Comparison of ENCODE assay signal across 30 cellular contexts in genomic region chr4:174362340-174362739, GRCh38.
"Had no signal": no experiment of that assay in that cellular context is flagged by ENCODE, and none has a peak within 500 bp of the region (broad histone marks: within the 10 kb centered on the region; RNA-seq: fewer than 3 reads in every experiment).

No MANE protein-coding gene starts in this region.

- H3K9me3 ChIP-seq: gastrocnemius medialis, pancreas, prostate gland, thyroid gland had no signal

- H3K27ac Mint-ChIP-seq: activated CD4-positive, alpha-beta memory T cell treated with anti-CD3 and anti-CD28 coated beads for 36 hours; activated naive CD4-positive, alpha-beta T cell treated with anti-CD3 and anti-CD28 coated beads, Interleukin-2, amount 10 ng/mL, durations not matched to agents 7 days and 5 days; activated T-helper 1 cell treated with anti-CD3 and anti-CD28 coated beads, Interleukin-12 subunit alpha, Interleukin-12 subunit beta, Interleukin-2, Interleukin-4 antibody, amounts not matched to agents 30 ng/mL and 10 ng/mL and 1 ng/mL, durations not matched to agents 14 hours and 24 hours and 36 hours; dendritic cell treated with granulocyte-macrophage colony-stimulating factor and Interleukin-4, amounts not matched to agents 40 ng/mL and 50 ng/mL, for 4 days; endodermal cell; mesothelial cell of epicardium; naive thymus-derived CD8-positive, alpha-beta T cell; stimulated activated memory B cell treated with anti-CD40 and anti-IgM and Interleukin-4, amounts not matched to agents 10 μg/mL and 1 μg/mL and 100 μg/mL, for 72 hours; stimulated activated naive CD8-positive, alpha-beta T cell treated with anti-CD3 and anti-CD28 coated beads, Interleukin-15, amount 100 ng/mL, for 72 hours had no signal

- H3K4me1 ChIP-seq: gastrocnemius medialis, pancreas, prostate gland, thyroid gland had no signal

- ATAC-seq: gastrocnemius medialis; left cardiac atrium; left ventricle myocardium superior; naive thymus-derived CD8-positive, alpha-beta T cell; pancreas; sciatic nerve; stimulated activated memory B cell treated with anti-CD40 and anti-IgM and Interleukin-4, amounts not matched to agents 10 μg/mL and 1 μg/mL and 100 μg/mL, for 72 hours; stimulated activated naive CD8-positive, alpha-beta T cell treated with anti-CD3 and anti-CD28 coated beads, Interleukin-15, amount 100 ng/mL, for 72 hours had no signal

- H3K4me3 ChIP-seq: gastrocnemius medialis, pancreas, prostate gland, skin epidermis, thyroid gland had no signal

- H3K4me1 Mint-ChIP-seq: central memory CD8-positive, alpha-beta T cell; mesothelial cell of epicardium; neural crest cell; stimulated activated memory B cell treated with anti-CD40 and anti-IgM and Interleukin-4, amounts not matched to agents 10 μg/mL and 1 μg/mL and 100 μg/mL, for 72 hours had no signal

- H3K27me3 Mint-ChIP-seq: activated naive CD4-positive, alpha-beta T cell treated with anti-CD3 and anti-CD28 coated beads, Interleukin-2, amount 10 ng/mL, durations not matched to agents 7 days and 5 days; dendritic cell treated with granulocyte-macrophage colony-stimulating factor and Interleukin-4, amounts not matched to agents 40 ng/mL and 50 ng/mL, for 4 days; stimulated activated naive CD8-positive, alpha-beta T cell treated with anti-CD3 and anti-CD28 coated beads, Interleukin-15, amount 100 ng/mL, for 72 hours had no signal

- H3K36me3 ChIP-seq: gastrocnemius medialis, pancreas, prostate gland, thyroid gland had no signal

- H3K4me3 Mint-ChIP-seq: activated CD4-positive, alpha-beta memory T cell treated with anti-CD3 and anti-CD28 coated beads for 36 hours; activated naive CD4-positive, alpha-beta T cell treated with anti-CD3 and anti-CD28 coated beads, Interleukin-2, amount 10 ng/mL, durations not matched to agents 7 days and 5 days; activated T-helper 1 cell treated with anti-CD3 and anti-CD28 coated beads, Interleukin-12 subunit alpha, Interleukin-12 subunit beta, Interleukin-2, Interleukin-4 antibody, amounts not matched to agents 30 ng/mL and 10 ng/mL and 1 ng/mL, durations not matched to agents 14 hours and 24 hours and 36 hours; central memory CD8-positive, alpha-beta T cell; dendritic cell treated with granulocyte-macrophage colony-stimulating factor and Interleukin-4, amounts not matched to agents 40 ng/mL and 50 ng/mL, for 4 days; endodermal cell; mesothelial cell of epicardium; naive thymus-derived CD8-positive, alpha-beta T cell; neural crest cell; stimulated activated memory B cell treated with anti-CD40 and anti-IgM and Interleukin-4, amounts not matched to agents 10 μg/mL and 1 μg/mL and 100 μg/mL, for 72 hours; stimulated activated naive CD8-positive, alpha-beta T cell treated with anti-CD3 and anti-CD28 coated beads, Interleukin-15, amount 100 ng/mL, for 72 hours had no signal

- H3K27ac ChIP-seq: gastrocnemius medialis, pancreas, prostate gland, skin epidermis, thyroid gland, VCaP had no signal

- H3K9me3 Mint-ChIP-seq: activated naive CD4-positive, alpha-beta T cell treated with anti-CD3 and anti-CD28 coated beads, Interleukin-2, amount 10 ng/mL, durations not matched to agents 7 days and 5 days; activated T-helper 1 cell treated with anti-CD3 and anti-CD28 coated beads, Interleukin-12 subunit alpha, Interleukin-12 subunit beta, Interleukin-2, Interleukin-4 antibody, amounts not matched to agents 30 ng/mL and 10 ng/mL and 1 ng/mL, durations not matched to agents 14 hours and 24 hours and 36 hours; central memory CD8-positive, alpha-beta T cell; dendritic cell treated with granulocyte-macrophage colony-stimulating factor and Interleukin-4, amounts not matched to agents 40 ng/mL and 50 ng/mL, for 4 days; stimulated activated memory B cell treated with anti-CD40 and anti-IgM and Interleukin-4, amounts not matched to agents 10 μg/mL and 1 μg/mL and 100 μg/mL, for 72 hours; stimulated activated naive CD8-positive, alpha-beta T cell treated with anti-CD3 and anti-CD28 coated beads, Interleukin-15, amount 100 ng/mL, for 72 hours had no signal

- FAIRE-seq: islet of Langerhans, pancreas had no signal

- H3K27me3 ChIP-seq: gastrocnemius medialis, pancreas, thyroid gland had no signal

- H3K36me3 Mint-ChIP-seq: activated CD4-positive, alpha-beta memory T cell treated with anti-CD3 and anti-CD28 coated beads for 36 hours; activated naive CD4-positive, alpha-beta T cell treated with anti-CD3 and anti-CD28 coated beads, Interleukin-2, amount 10 ng/mL, durations not matched to agents 7 days and 5 days; naive thymus-derived CD8-positive, alpha-beta T cell; stimulated activated memory B cell treated with anti-CD40 and anti-IgM and Interleukin-4, amounts not matched to agents 10 μg/mL and 1 μg/mL and 100 μg/mL, for 72 hours had no signal

- DNase-seq: activated CD4-positive, alpha-beta memory T cell treated with anti-CD3 and anti-CD28 coated beads for 36 hours; activated CD4-positive, alpha-beta T cell treated with anti-CD3 and anti-CD28 coated beads for 4 hours; activated CD8-positive, alpha-beta memory T cell treated with anti-CD3 and anti-CD28 coated beads, Interleukin-2, amount 50 U/mL, for 4 hours; activated gamma-delta T cell; activated naive CD4-positive, alpha-beta T cell treated with anti-CD3 and anti-CD28 coated beads, Interleukin-2, amount 10 ng/mL, durations not matched to agents 7 days and 5 days; activated T-cell treated with anti-CD3 and anti-CD28 coated beads, Interleukin-2, amount 50 U/mL, for 1 hour; amygdala; endodermal cell; gastrocnemius medialis; glutamatergic neuron; left cardiac atrium; left ventricle myocardium superior; naive thymus-derived CD8-positive, alpha-beta T cell; nucleus accumbens; pancreas; retina; stimulated activated CD4-positive, alpha-beta T cell treated with anti-CD3 and anti-CD28 coated beads, Interleukin-4, amount 100 ng/mL, for 24 hours; stimulated activated naive CD8-positive, alpha-beta T cell treated with anti-CD3 and anti-CD28 coated beads, Interleukin-15, amount 100 ng/mL, for 72 hours; thyroid gland had no signal
